Comparison of ENCODE assay signal across 10 cellular contexts in the genomic region with DNA sequence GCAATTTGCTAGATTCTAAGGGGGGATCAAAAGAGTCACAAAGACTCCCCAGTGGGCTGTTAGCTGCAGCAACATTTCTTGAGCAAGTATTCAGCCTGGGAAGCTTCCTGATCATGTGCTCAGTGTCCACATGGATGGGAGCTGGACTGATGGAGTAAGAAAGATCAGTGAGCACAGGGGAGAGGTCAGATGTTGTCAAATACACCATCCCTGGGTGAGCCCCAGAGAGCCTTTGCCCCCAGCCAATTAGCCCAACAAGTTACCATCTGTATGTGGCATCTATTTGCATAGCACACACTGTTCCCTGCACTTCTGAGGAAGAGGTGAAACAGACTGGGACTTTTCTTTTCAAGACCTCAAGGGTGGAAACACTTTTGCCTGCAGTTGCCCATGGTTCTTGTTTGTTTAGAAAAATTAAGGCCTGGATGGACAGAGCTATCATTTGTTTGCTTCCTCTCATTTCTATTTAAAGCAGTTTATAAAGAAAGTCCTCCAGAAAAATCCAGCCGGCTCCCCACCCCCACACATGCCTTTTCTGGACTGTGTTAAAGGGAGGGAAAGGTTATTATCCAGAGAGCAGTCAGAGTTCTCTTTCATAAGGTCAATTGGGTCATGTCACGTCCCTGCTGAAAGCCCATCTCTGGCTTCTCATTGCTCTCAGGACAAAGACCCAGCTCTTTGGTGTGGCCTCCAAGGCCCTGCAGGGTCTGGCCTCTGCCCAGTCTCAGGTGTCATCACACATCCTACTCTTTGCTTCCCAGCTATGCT.
"Had no signal": no experiment of that assay in that cellular context is flagged by ENCODE, and none has a peak within 500 bp of the region (broad histone marks: within the 10 kb centered on the region; RNA-seq: fewer than 3 reads in every experiment).

No MANE protein-coding gene starts in this region.

- H3K27ac Mint-ChIP-seq: activated CD4-positive, alpha-beta memory T cell treated with anti-CD3 and anti-CD28 coated beads, Interleukin-2, amount 10 ng/mL, durations not matched to agents 7 days and 5 days; natural killer cell had no signal

- H3K36me3 Mint-ChIP-seq: natural killer cell had no signal

- H3K4me1 Mint-ChIP-seq: natural killer cell had no signal

- H3K9me3 ChIP-seq: ascending aorta had no signal

- H3K4me3 Mint-ChIP-seq: activated CD4-positive, alpha-beta memory T cell treated with anti-CD3 and anti-CD28 coated beads, Interleukin-2, amount 10 ng/mL, durations not matched to agents 7 days and 5 days; natural killer cell had no signal

- H3K36me3 ChIP-seq: ascending aorta had no signal

- H3K27ac ChIP-seq: ascending aorta, dorsolateral prefrontal cortex had no signal

- H3K9me3 Mint-ChIP-seq: activated CD4-positive, alpha-beta memory T cell treated with anti-CD3 and anti-CD28 coated beads, Interleukin-2, amount 10 ng/mL, durations not matched to agents 7 days and 5 days; natural killer cell had no signal

- H3K4me1 ChIP-seq: ascending aorta had no signal

- H3K27me3 ChIP-seq: ascending aorta, dorsolateral prefrontal cortex had no signal

- ATAC-seq: left colon, natural killer cell had no signal

- H3K4me3 ChIP-seq: ascending aorta, dorsolateral prefrontal cortex had no signal

- DNase-seq: activated CD4-positive, alpha-beta memory T cell treated with anti-CD3 and anti-CD28 coated beads, Interleukin-2, amount 10 ng/mL, durations not matched to agents 7 days and 5 days; activated CD4-positive, alpha-beta T cell treated with anti-CD3 and anti-CD28 coated beads for 1 hour; activated CD8-positive, alpha-beta memory T cell treated with anti-CD3 and anti-CD28 coated beads, Interleukin-2, amount 50 U/mL, for 4 hours; dorsolateral prefrontal cortex; left colon; natural killer cell; stimulated activated CD4-positive, alpha-beta T cell treated with anti-CD3 and anti-CD28 coated beads, Interleukin-1b, Interleukin-23, amount 100 ng/mL, for 48 hours; stimulated activated naive CD4-positive, alpha-beta T cell; T-helper 9 cell had no signal
